8 cellular contexts compared by ENCODE assay signal in the genomic region with DNA sequence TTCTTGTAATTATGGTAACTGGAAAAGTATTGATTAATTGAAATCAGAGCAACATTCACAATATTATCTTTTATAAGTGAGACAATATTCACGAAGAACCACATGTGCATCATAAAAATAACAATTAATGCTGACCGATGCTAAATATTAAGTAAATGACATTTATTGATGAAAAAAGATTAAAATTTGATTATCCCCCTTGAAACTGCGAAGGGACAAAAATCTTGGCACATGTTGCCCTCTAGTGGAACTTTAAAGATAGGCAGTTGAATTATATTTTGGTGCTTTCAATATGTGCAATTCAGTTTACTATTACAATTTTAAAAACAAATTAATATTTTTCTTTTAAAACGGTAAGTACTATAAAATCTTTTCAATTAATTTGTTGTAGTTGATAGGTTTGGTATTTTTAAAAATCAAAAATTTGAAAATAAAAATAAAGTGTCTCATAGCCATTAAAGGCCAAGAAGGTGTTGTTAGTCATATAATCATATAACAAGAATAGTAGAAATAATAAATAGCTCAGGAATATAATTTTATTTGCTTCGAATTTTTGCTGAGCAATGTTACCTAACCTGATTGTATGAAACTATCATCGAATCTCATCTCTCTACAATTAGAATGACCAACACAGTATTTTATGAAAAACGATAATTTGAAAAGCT.
DNase-seq lines count a peak whose midpoint lies in the region; ATAC-seq and TF ChIP-seq lines count a peak whose summit lies in the region.

No MANE protein-coding gene starts in this region.

- 25 to 30% methylated on average over 7 of the region's 7 CpGs for WGBS in gastroesophageal sphincter (ENCODE audit: low coverage in 1 of 2), 2 donors

- H3K27ac ChIP-seq in AG04450 (ENCODE audit: low read depth, low read length) = no peak overlapping the region
- H3K27ac ChIP-seq in Panc1 (ENCODE audit: low read length) = no peak overlapping the region
- H3K27ac ChIP-seq in gastroesophageal sphincter = no peak overlapping the region

- TF ChIP-seq CTCF in AG04450 (IDR thresholded peaks at IDR 0.05; ENCODE audit: low read depth, low read length) (peak; percentile 76), Panc1 (IDR thresholded peaks at IDR 0.05) (peak; percentile 67; the same call in 1 of the 2 replicates), gastroesophageal sphincter (IDR thresholded peaks at IDR 0.05) (peak; percentile 30 to 59 (median 32))

- H3K9me3 ChIP-seq in AG04450 (ENCODE audit: control insufficient read depth, insufficient read depth, low read length) (peaks cover 6% of the 10 kb centered on the region; the same call in 1 of the 2 replicates), Panc1 (ENCODE audit: control insufficient read depth, insufficient read depth, low read depth, low read length) (no peaks in the 10 kb centered on the region), gastroesophageal sphincter (no peaks in the 10 kb centered on the region)

- in situ Hi-C loops in Panc1 (cut with HindIII; ENCODE audit: low pct_unique_long_range_greater_than_20kb, low sequenced_read_pairs) = no loop called here

- TF ChIP-seq POLR2A in gastroesophageal sphincter (IDR thresholded peaks at IDR 0.05) = no peak

- ATAC-seq in GM18868 (IDR thresholded peaks at IDR 0.05; ENCODE audit: unreplicated experiment) (peak; percentile 80), Panc1 (no peak), gastroesophageal sphincter (no peak)

- H3K36me3 ChIP-seq in Panc1 (ENCODE audit: control insufficient read depth, insufficient read depth, low read length) (no peaks in the 10 kb centered on the region), gastroesophageal sphincter (no peaks in the 10 kb centered on the region)

- POLR2A ChIA-PET in AG04450 (lab: Yijun Ruan, JAX) (no interaction called here), Panc1 (lab: Charles Lee) (no interaction called here)

- H3K4me1 ChIP-seq in Panc1 (ENCODE audit: control insufficient read depth, insufficient read depth, low read length) = no peaks in the 10 kb centered on the region
- no peaks in the 10 kb centered on the region for H3K4me1 ChIP-seq in gastroesophageal sphincter

- no peaks in the 10 kb centered on the region for H3K27me3 ChIP-seq in AG04450 (ENCODE audit: control insufficient read depth, insufficient read depth, low read length)
- H3K27me3 ChIP-seq in Panc1 (ENCODE audit: control insufficient read depth, insufficient read depth, low read length) = no peaks in the 10 kb centered on the region
- H3K27me3 ChIP-seq in gastroesophageal sphincter = no peaks in the 10 kb centered on the region

- H3K4me3 ChIP-seq in AG04450 (ENCODE audit: low read depth, low read length) = no peak overlapping the region
- no peak overlapping the region for H3K4me3 ChIP-seq in Panc1 (ENCODE audit: low read depth in 2 of 2, low read length in 2 of 2)
- H3K4me3 ChIP-seq in gastroesophageal sphincter = no peak overlapping the region

- intact Hi-C loops in Panc1 (cut with micrococcal nuclease; ENCODE audit: unreplicated experiment) = loop anchor here (10.0 kb wide), 1 partner anchor 413 kb away; no protein-coding TSS in a partner anchor

- BruUV-seq in Panc1 (replicated peaks; lab: Mats Ljungman, UMichigan) = no TSS peak

- DNase-seq in AG04450 (ENCODE audit: low read depth, low spot score) (no peak), Panc1 (ENCODE audit: low read depth, low spot score) (no peak), HPDE6-E6E7 (ENCODE audit: extremely low spot score) (no peak), HUDEP-2 (lab: John Stamatoyannopoulos, UW; ENCODE audit: unreplicated experiment in 76 of 76) (no peak), NCI-H1436 treated with DMSO at 0.1 percent for 48 hours (lab: John Stamatoyannopoulos, UW) (no peak)
- DNase-seq in activated CD4-positive, alpha-beta T cell treated with anti-CD3 and anti-CD28 coated beads for 4 hours = no peak

- CTCF ChIA-PET in AG04450 (lab: Charles Lee) (interaction anchor here (0.8 to 1.1 kb wide), 5 partner anchors 9 to 1608 kb away, joined by 3 to 6 read pairs (median 3); no protein-coding TSS in a partner anchor), Panc1 (lab: Charles Lee) (no interaction called here)

- no peak for TF ChIP-seq EP300 in gastroesophageal sphincter (IDR thresholded peaks at IDR 0.05)
